21 cellular contexts compared by ENCODE assay signal in genomic region chr13:99363391-99363790, GRCh38. TPM values are rescaled to one million over a fixed set of nuclear protein-coding genes. Genes with fewer than 3 reads are reported as not detected.
DNase-seq lines count a peak whose midpoint lies in the region; ATAC-seq and TF ChIP-seq lines count a peak whose summit lies in the region.
"Had no signal": no experiment of that assay in that cellular context is flagged by ENCODE, and none has a peak within 500 bp of the region (broad histone marks: within the 10 kb centered on the region; RNA-seq: fewer than 3 reads in every experiment).

No MANE protein-coding gene starts in this region.

- H3K27ac ChIP-seq in spleen, result peak overlapping the region in 5 of 8 donors; percentile 5 to 92 (median 88)

- no peaks in the 10 kb centered on the region for H3K27me3 Mint-ChIP-seq in activated naive CD8-positive, alpha-beta T cell
- H3K27me3 Mint-ChIP-seq in activated naive CD8-positive, alpha-beta T cell treated with anti-CD3 and anti-CD28 coated beads, Interleukin-2, amount 50 U/mL, for 24 hours, result no peaks in the 10 kb centered on the region
- H3K27me3 Mint-ChIP-seq in IgD-negative memory B cell, result no peaks in the 10 kb centered on the region
- no peaks in the 10 kb centered on the region for H3K27me3 Mint-ChIP-seq in dendritic cell treated with granulocyte-macrophage colony-stimulating factor and Interleukin-4, amounts not matched to agents 40 ng/mL and 50 ng/mL, for 4 days
- H3K27me3 Mint-ChIP-seq: type B pancreatic cell had no signal

- no peak overlapping the region for H3K4me3 Mint-ChIP-seq in activated naive CD8-positive, alpha-beta T cell
- no peak overlapping the region for H3K4me3 Mint-ChIP-seq in activated naive CD8-positive, alpha-beta T cell treated with anti-CD3 and anti-CD28 coated beads, Interleukin-2, amount 50 U/mL, for 24 hours
- H3K4me3 Mint-ChIP-seq in IgD-negative memory B cell, result peak overlapping the region in 2 of 4 donors; percentile 10 to 23
- H3K4me3 Mint-ChIP-seq in dendritic cell treated with granulocyte-macrophage colony-stimulating factor and Interleukin-4, amounts not matched to agents 40 ng/mL and 50 ng/mL, for 4 days, result no peak overlapping the region
- H3K4me3 Mint-ChIP-seq: H9, nephron, type B pancreatic cell had no signal

- no peaks in the 10 kb centered on the region for H3K9me3 ChIP-seq in spleen

- peaks cover 0 to 35% (median 2%) of the 10 kb centered on the region in 6 donors for H3K36me3 ChIP-seq in spleen

- H3K27ac Mint-ChIP-seq in activated naive CD8-positive, alpha-beta T cell, result peak overlapping the region; percentile 59
- no peak overlapping the region for H3K27ac Mint-ChIP-seq in activated naive CD8-positive, alpha-beta T cell treated with anti-CD3 and anti-CD28 coated beads, Interleukin-2, amount 50 U/mL, for 24 hours
- peak overlapping the region; percentile 10 to 90 (median 80) for H3K27ac Mint-ChIP-seq in IgD-negative memory B cell
- H3K27ac Mint-ChIP-seq in dendritic cell treated with granulocyte-macrophage colony-stimulating factor and Interleukin-4, amounts not matched to agents 40 ng/mL and 50 ng/mL, for 4 days, result peak overlapping the region; percentile 52
- H3K27ac Mint-ChIP-seq: H9, nephron, type B pancreatic cell had no signal

- DNase-seq in activated naive CD8-positive, alpha-beta T cell treated with anti-CD3 and anti-CD28 coated beads, Interleukin-2, amount 50 U/mL, for 24 hours, result no peak
- DNase-seq in spleen (no peak), putamen (ENCODE audit: low spot score) (no peak)
- DNase-seq: activated naive CD4-positive, alpha-beta T cell treated with Interleukin-2 at 50 U/mL for 16 hours; DMS79; H9; left cardiac atrium; NCI-H1048; NCI-H2029; NCI-H446; posterior cingulate gyrus; stimulated activated CD4-positive, alpha-beta T cell treated with anti-CD3 and anti-CD28 coated beads, Interleukin-2, amount 100 ng/mL, for 24 hours; T-helper 9 cell had no signal

- peaks cover 95% of the 10 kb centered on the region for H3K4me1 Mint-ChIP-seq in activated naive CD8-positive, alpha-beta T cell (ENCODE audit: low read depth)
- H3K4me1 Mint-ChIP-seq in activated naive CD8-positive, alpha-beta T cell treated with anti-CD3 and anti-CD28 coated beads, Interleukin-2, amount 50 U/mL, for 24 hours, result peaks cover 94% of the 10 kb centered on the region
- H3K4me1 Mint-ChIP-seq in IgD-negative memory B cell, result peaks cover 73 to 84% (median 79%) of the 10 kb centered on the region in 3 donors
- H3K4me1 Mint-ChIP-seq in dendritic cell treated with granulocyte-macrophage colony-stimulating factor and Interleukin-4, amounts not matched to agents 40 ng/mL and 50 ng/mL, for 4 days (ENCODE audit: low read depth), result peaks cover 49% of the 10 kb centered on the region
- H3K4me1 Mint-ChIP-seq: nephron had no signal

- no peak for ATAC-seq in activated naive CD8-positive, alpha-beta T cell treated with anti-CD3 and anti-CD28 coated beads, Interleukin-2, amount 50 U/mL, for 24 hours
- ATAC-seq in HG02642 (IDR thresholded peaks at IDR 0.05; ENCODE audit: poor library complexity, unreplicated experiment), result no peak
- no peak for ATAC-seq in GM19351 (IDR thresholded peaks at IDR 0.05; ENCODE audit: unreplicated experiment)
- ATAC-seq: SK-N-SH treated with all-trans-retinoic acid at 6 μM for 48 hours had no signal

- intact Hi-C loops in dendritic cell treated with granulocyte-macrophage colony-stimulating factor and Interleukin-4, amounts not matched to agents 40 ng/mL and 50 ng/mL, for 4 days (cut with micrococcal nuclease), result loop anchor here (10.0 kb wide), 1 partner anchor 189 kb away; no protein-coding TSS in a partner anchor
- intact Hi-C loops in spleen (cut with DNase I; ENCODE audit: low total_unique reads), result no loop called here

- H3K4me3 ChIP-seq in spleen, result no peak overlapping the region

- no peak for TF ChIP-seq POLR2A in spleen (IDR thresholded peaks at IDR 0.05)

- no peaks in the 10 kb centered on the region for H3K27me3 ChIP-seq in spleen (replicated peaks in 1 of 7)

- peaks cover 39% of the 10 kb centered on the region for H3K36me3 Mint-ChIP-seq in activated naive CD8-positive, alpha-beta T cell
- peaks cover 50% of the 10 kb centered on the region for H3K36me3 Mint-ChIP-seq in activated naive CD8-positive, alpha-beta T cell treated with anti-CD3 and anti-CD28 coated beads, Interleukin-2, amount 50 U/mL, for 24 hours (ENCODE audit: low read depth)
- H3K36me3 Mint-ChIP-seq in IgD-negative memory B cell, result peaks cover 17% of the 10 kb centered on the region
- H3K36me3 Mint-ChIP-seq in dendritic cell treated with granulocyte-macrophage colony-stimulating factor and Interleukin-4, amounts not matched to agents 40 ng/mL and 50 ng/mL, for 4 days (ENCODE audit: low read depth), result peaks cover 48% of the 10 kb centered on the region

- no peaks in the 10 kb centered on the region for H3K9me3 Mint-ChIP-seq in activated naive CD8-positive, alpha-beta T cell (ENCODE audit: low read depth)
- H3K9me3 Mint-ChIP-seq in activated naive CD8-positive, alpha-beta T cell treated with anti-CD3 and anti-CD28 coated beads, Interleukin-2, amount 50 U/mL, for 24 hours, result no peaks in the 10 kb centered on the region
- no peaks in the 10 kb centered on the region for H3K9me3 Mint-ChIP-seq in IgD-negative memory B cell
- no peaks in the 10 kb centered on the region for H3K9me3 Mint-ChIP-seq in dendritic cell treated with granulocyte-macrophage colony-stimulating factor and Interleukin-4, amounts not matched to agents 40 ng/mL and 50 ng/mL, for 4 days
- H3K9me3 Mint-ChIP-seq: H9, nephron, type B pancreatic cell had no signal

- WGBS in spleen, 5 donors, result 92 to 98% (median 94%) methylated on average over 7 of the region's 7 CpGs

- H3K4me1 ChIP-seq in spleen, result peaks cover 27 to 98% (median 79%) of the 10 kb centered on the region in 6 donors

- no peak for TF ChIP-seq CTCF in spleen (IDR thresholded peaks at IDR 0.05 in 8 of 11, conservative IDR thresholded peaks at IDR 0.05 in 3 of 11)

RNA-seq across cellular contexts. Expression of gene GPR183, which starts 56.2 kb away (rescaled TPM):
- polyA plus RNA-seq in IgD-negative memory B cell, result 494 TPM
- total RNA-seq in spleen, result 10 to 100 TPM; 29.1 to 83.6 (median 53.4) TPM
- 10 to 100 TPM; 56.0 to 68.0 (median 60.6) TPM for polyA plus RNA-seq in spleen
- total RNA-seq: H9 had no signal
